8 cellular contexts compared by ENCODE assay signal in the genomic region with DNA sequence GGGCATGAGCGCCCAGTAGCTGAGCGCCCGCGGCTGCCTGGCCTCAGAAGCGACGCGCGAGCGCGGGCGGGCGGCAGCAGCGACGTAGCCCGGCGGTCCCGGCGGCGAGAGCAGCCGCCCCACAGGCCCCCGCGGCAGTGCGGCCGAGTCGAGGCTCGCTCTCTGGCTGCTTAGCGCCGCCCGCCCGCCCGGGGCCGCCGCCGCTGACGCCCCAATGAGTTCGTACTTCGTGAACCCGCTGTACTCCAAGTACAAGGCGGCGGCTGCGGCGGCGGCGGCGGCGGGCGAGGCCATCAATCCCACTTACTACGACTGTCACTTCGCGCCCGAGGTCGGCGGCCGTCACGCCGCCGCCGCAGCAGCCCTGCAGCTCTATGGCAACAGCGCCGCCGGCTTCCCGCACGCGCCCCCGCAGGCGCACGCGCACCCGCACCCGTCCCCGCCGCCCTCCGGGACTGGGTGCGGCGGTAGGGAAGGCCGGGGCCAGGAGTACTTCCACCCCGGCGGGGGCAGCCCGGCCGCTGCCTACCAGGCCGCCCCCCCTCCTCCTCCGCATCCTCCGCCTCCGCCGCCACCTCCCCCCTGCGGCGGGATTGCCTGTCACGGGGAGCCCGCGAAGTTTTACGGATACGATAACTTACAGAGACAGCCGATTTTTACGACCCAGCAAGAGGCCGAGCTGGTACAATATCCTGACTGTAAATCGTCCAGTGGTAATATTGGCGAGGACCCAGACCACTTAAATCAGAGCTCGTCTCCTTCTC. TPM values are rescaled to one million over a fixed set of nuclear protein-coding genes. Genes with fewer than 3 reads are reported as not detected.
DNase-seq lines count a peak whose midpoint lies in the region; ATAC-seq lines count a peak whose summit lies in the region.

No MANE protein-coding gene starts in this region.

- H3K9me3 ChIP-seq in iPS-18c (ENCODE audit: control insufficient read depth, insufficient read depth, low read length) = no peaks in the 10 kb centered on the region

- H3K36me3 Mint-ChIP-seq in activated CD8-positive, alpha-beta memory T cell treated with anti-CD3 and anti-CD28 coated beads, Interleukin-2, amount 10 ng/mL, durations not matched to agents 7 days and 5 days = peaks cover 4% of the 10 kb centered on the region

- CTCF ChIA-PET in activated CD8-positive, alpha-beta memory T cell treated with anti-CD3 and anti-CD28 coated beads, Interleukin-2, amount 10 ng/mL, durations not matched to agents 7 days and 5 days (lab: Charles Lee) = interaction anchor here (0.9 to 2.6 kb wide), 6 partner anchors 10 to 684 kb away, joined by 3 to 12 read pairs (median 3); no protein-coding TSS in a partner anchor

- H3K27ac Mint-ChIP-seq in activated CD8-positive, alpha-beta memory T cell treated with anti-CD3 and anti-CD28 coated beads, Interleukin-2, amount 10 ng/mL, durations not matched to agents 7 days and 5 days = peak overlapping the region; percentile 74

- peaks cover 89% of the 10 kb centered on the region for H3K27me3 Mint-ChIP-seq in activated CD8-positive, alpha-beta memory T cell treated with anti-CD3 and anti-CD28 coated beads, Interleukin-2, amount 10 ng/mL, durations not matched to agents 7 days and 5 days

- ATAC-seq in activated CD8-positive, alpha-beta memory T cell treated with anti-CD3 and anti-CD28 coated beads, Interleukin-2, amount 10 ng/mL, durations not matched to agents 7 days and 5 days = no peak
- ATAC-seq in stimulated activated naive CD8-positive, alpha-beta T cell treated with anti-CD3 and anti-CD28 coated beads, Interleukin-15, Interleukin-2, amounts not matched to agents 100 U/mL and 50 U/mL, for 24 hours = peak; percentile 29
- ATAC-seq in GM21528 (IDR thresholded peaks at IDR 0.05; ENCODE audit: low FRiP score, unreplicated experiment) = no peak

- H3K4me1 Mint-ChIP-seq in activated CD8-positive, alpha-beta memory T cell treated with anti-CD3 and anti-CD28 coated beads, Interleukin-2, amount 10 ng/mL, durations not matched to agents 7 days and 5 days = peaks cover 10% of the 10 kb centered on the region

- no peaks in the 10 kb centered on the region for H3K9me3 Mint-ChIP-seq in activated CD8-positive, alpha-beta memory T cell treated with anti-CD3 and anti-CD28 coated beads, Interleukin-2, amount 10 ng/mL, durations not matched to agents 7 days and 5 days (ENCODE audit: low read depth)

- peak overlapping the region; percentile 15; the same call in 1 of the 2 replicates for H3K4me3 ChIP-seq in iPS-18c (ENCODE audit: insufficient read depth, low read depth, low read length)

- DNase-seq in stimulated activated CD4-positive, alpha-beta T cell treated with anti-CD3 and anti-CD28 coated beads, Interleukin-1b, Interleukin-23, amount 100 ng/mL, for 48 hours = peak; percentile 25
- no peak for DNase-seq in stimulated activated CD4-positive, alpha-beta T cell treated with anti-CD3 and anti-CD28 coated beads, Interleukin-12 subunit alpha, Interleukin-12 subunit beta, amount 100 ng/mL, for 4 hours
- DNase-seq in activated CD8-positive, alpha-beta memory T cell treated with anti-CD3 and anti-CD28 coated beads, Interleukin-2, amount 10 ng/mL, durations not matched to agents 7 days and 5 days = no peak
- peak; percentile 36 for DNase-seq in stimulated activated naive CD8-positive, alpha-beta T cell treated with anti-CD3 and anti-CD28 coated beads, Interleukin-15, Interleukin-2, amounts not matched to agents 100 U/mL and 50 U/mL, for 24 hours
- DNase-seq in globus pallidus (ENCODE audit: low spot score) = no peak
- DNase-seq in germinal center (ENCODE audit: low spot score) = no peak

- H3K4me3 Mint-ChIP-seq in activated CD8-positive, alpha-beta memory T cell treated with anti-CD3 and anti-CD28 coated beads, Interleukin-2, amount 10 ng/mL, durations not matched to agents 7 days and 5 days = no peak overlapping the region

RNA-seq across cellular contexts. Expression of a gene that starts 0.8 kb away (rescaled TPM):
- not detected for total RNA-seq in activated CD8-positive, alpha-beta memory T cell treated with anti-CD3 and anti-CD28 coated beads, Interleukin-2, amount 10 ng/mL, durations not matched to agents 7 days and 5 days

RNA-seq across cellular contexts. Expression of a gene that starts 7.8 kb away (rescaled TPM):
- not detected for total RNA-seq in activated CD8-positive, alpha-beta memory T cell treated with anti-CD3 and anti-CD28 coated beads, Interleukin-2, amount 10 ng/mL, durations not matched to agents 7 days and 5 days

RNA-seq across cellular contexts. Expression of a gene that starts 13.8 kb away (rescaled TPM):
- not detected for total RNA-seq in activated CD8-positive, alpha-beta memory T cell treated with anti-CD3 and anti-CD28 coated beads, Interleukin-2, amount 10 ng/mL, durations not matched to agents 7 days and 5 days

RNA-seq across cellular contexts. Expression of a gene that starts 21.0 kb away (rescaled TPM):
- total RNA-seq in activated CD8-positive, alpha-beta memory T cell treated with anti-CD3 and anti-CD28 coated beads, Interleukin-2, amount 10 ng/mL, durations not matched to agents 7 days and 5 days = not detected

RNA-seq across cellular contexts. Expression of a gene that starts 23.3 kb away (rescaled TPM):
- total RNA-seq in activated CD8-positive, alpha-beta memory T cell treated with anti-CD3 and anti-CD28 coated beads, Interleukin-2, amount 10 ng/mL, durations not matched to agents 7 days and 5 days = not detected

Comparison
In these comparisons a context has a peak if more than half of its experiments do, and no peak if none do; other contexts are left out.
1. DNase-seq: peak in stimulated activated CD4-positive, alpha-beta T cell treated with anti-CD3 and anti-CD28 coated beads, Interleukin-1b, Interleukin-23, amount 100 ng/mL, for 48 hours (single experiment) and stimulated activated naive CD8-positive, alpha-beta T cell treated with anti-CD3 and anti-CD28 coated beads, Interleukin-15, Interleukin-2, amounts not matched to agents 100 U/mL and 50 U/mL, for 24 hours (single experiment); none in stimulated activated CD4-positive, alpha-beta T cell treated with anti-CD3 and anti-CD28 coated beads, Interleukin-12 subunit alpha, Interleukin-12 subunit beta, amount 100 ng/mL, for 4 hours (single experiment), activated CD8-positive, alpha-beta memory T cell treated with anti-CD3 and anti-CD28 coated beads, Interleukin-2, amount 10 ng/mL, durations not matched to agents 7 days and 5 days (single experiment), globus pallidus (single experiment) and germinal center (single experiment).